1 cellular context compared by ENCODE assay signal in genomic region chr22:23790819-23791736, GRCh38.
TF ChIP-seq lines count a peak whose summit lies in the region.

No MANE protein-coding gene starts in this region.

TF ChIP-seq in HEK293, 187 proteins besides CTCF, POLR2A, EP300 and RAD21 (continued from another document):
- TF ChIP-seq ZNF692 (tag by site-specific recombination; IDR thresholded peaks at IDR 0.05) (no peak), ZNF211 (tag by site-specific recombination; IDR thresholded peaks at IDR 0.05; ENCODE audit: low read depth) (no peak), ZNF37A (tag by site-specific recombination; IDR thresholded peaks at IDR 0.05) (no peak), BCL11A (tag by site-specific recombination; IDR thresholded peaks at IDR 0.05; ENCODE audit: low read depth) (no peak), ZNF548 (tag by site-specific recombination; IDR thresholded peaks at IDR 0.05) (no peak), ZNF830 (tag by site-specific recombination; IDR thresholded peaks at IDR 0.05; ENCODE audit: low read depth) (no peak)
